Comparison of ENCODE assay signal across 2 cellular contexts in the genomic region with DNA sequence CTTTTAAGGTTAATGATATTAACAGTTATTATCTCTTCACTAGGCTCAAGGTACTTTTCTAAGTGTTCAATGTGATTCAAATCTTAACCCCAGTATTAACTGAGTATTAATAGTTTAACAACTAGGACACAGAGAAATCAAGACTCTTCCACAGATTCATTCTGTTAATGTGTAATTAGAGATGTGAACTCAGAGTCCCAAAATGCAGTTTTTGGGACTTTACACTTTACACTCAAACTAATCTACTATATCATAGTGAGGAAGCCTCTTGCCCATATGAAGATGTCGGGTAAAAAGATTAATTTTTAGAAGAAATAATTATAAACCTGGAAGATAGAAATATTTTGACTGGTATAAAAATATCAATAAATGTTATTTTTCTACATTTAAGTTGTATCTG.
TF ChIP-seq lines count a peak whose summit lies in the region.

No MANE protein-coding gene starts in this region.

TF ChIP-seq in liver, 16 proteins besides CTCF, POLR2A, EP300 and RAD21 (continued from another document):
- TF ChIP-seq, protein P1, sequence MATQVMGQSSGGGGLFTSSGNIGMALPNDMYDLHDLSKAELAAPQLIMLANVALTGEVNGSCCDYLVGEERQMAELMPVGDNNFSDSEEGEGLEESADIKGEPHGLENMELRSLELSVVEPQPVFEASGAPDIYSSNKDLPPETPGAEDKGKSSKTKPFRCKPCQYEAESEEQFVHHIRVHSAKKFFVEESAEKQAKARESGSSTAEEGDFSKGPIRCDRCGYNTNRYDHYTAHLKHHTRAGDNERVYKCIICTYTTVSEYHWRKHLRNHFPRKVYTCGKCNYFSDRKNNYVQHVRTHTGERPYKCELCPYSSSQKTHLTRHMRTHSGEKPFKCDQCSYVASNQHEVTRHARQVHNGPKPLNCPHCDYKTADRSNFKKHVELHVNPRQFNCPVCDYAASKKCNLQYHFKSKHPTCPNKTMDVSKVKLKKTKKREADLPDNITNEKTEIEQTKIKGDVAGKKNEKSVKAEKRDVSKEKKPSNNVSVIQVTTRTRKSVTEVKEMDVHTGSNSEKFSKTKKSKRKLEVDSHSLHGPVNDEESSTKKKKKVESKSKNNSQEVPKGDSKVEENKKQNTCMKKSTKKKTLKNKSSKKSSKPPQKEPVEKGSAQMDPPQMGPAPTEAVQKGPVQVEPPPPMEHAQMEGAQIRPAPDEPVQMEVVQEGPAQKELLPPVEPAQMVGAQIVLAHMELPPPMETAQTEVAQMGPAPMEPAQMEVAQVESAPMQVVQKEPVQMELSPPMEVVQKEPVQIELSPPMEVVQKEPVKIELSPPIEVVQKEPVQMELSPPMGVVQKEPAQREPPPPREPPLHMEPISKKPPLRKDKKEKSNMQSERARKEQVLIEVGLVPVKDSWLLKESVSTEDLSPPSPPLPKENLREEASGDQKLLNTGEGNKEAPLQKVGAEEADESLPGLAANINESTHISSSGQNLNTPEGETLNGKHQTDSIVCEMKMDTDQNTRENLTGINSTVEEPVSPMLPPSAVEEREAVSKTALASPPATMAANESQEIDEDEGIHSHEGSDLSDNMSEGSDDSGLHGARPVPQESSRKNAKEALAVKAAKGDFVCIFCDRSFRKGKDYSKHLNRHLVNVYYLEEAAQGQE (IDR thresholded peaks at IDR 0.05): no peak
- TF ChIP-seq YY1 (IDR thresholded peaks at IDR 0.05): peak; percentile 16
- TF ChIP-seq, protein P2, sequence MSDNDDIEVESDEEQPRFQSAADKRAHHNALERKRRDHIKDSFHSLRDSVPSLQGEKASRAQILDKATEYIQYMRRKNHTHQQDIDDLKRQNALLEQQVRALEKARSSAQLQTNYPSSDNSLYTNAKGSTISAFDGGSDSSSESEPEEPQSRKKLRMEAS (IDR thresholded peaks at IDR 0.05): no peak
- TF ChIP-seq SP1 (IDR thresholded peaks at IDR 0.05): peak; percentile 64
- TF ChIP-seq, protein P3, sequence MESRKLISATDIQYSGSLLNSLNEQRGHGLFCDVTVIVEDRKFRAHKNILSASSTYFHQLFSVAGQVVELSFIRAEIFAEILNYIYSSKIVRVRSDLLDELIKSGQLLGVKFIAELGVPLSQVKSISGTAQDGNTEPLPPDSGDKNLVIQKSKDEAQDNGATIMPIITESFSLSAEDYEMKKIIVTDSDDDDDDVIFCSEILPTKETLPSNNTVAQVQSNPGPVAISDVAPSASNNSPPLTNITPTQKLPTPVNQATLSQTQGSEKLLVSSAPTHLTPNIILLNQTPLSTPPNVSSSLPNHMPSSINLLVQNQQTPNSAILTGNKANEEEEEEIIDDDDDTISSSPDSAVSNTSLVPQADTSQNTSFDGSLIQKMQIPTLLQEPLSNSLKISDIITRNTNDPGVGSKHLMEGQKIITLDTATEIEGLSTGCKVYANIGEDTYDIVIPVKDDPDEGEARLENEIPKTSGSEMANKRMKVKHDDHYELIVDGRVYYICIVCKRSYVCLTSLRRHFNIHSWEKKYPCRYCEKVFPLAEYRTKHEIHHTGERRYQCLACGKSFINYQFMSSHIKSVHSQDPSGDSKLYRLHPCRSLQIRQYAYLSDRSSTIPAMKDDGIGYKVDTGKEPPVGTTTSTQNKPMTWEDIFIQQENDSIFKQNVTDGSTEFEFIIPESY (IDR thresholded peaks at IDR 0.05): no peak
- TF ChIP-seq HNF4A (conservative IDR thresholded peaks at IDR 0.05): peak; percentile 92 to 93
- peak; percentile 75 for TF ChIP-seq HNF4G (IDR thresholded peaks at IDR 0.05)
- TF ChIP-seq GABPA (IDR thresholded peaks at IDR 0.05 in 1 of 2, conservative IDR thresholded peaks at IDR 0.05 in 1 of 2): no peak
- TF ChIP-seq JUND (IDR thresholded peaks at IDR 0.05): peak in 1 of 2 donors; percentile 12
- no peak for TF ChIP-seq EGR1 (IDR thresholded peaks at IDR 0.05; ENCODE audit: low read depth in 2 of 2)
- TF ChIP-seq, protein P4, sequence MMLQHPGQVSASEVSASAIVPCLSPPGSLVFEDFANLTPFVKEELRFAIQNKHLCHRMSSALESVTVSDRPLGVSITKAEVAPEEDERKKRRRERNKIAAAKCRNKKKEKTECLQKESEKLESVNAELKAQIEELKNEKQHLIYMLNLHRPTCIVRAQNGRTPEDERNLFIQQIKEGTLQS (IDR thresholded peaks at IDR 0.05): no peak

TF ChIP-seq in HepG2, 621 proteins besides CTCF, POLR2A, EP300 and RAD21:
- TF ChIP-seq, protein P5, sequence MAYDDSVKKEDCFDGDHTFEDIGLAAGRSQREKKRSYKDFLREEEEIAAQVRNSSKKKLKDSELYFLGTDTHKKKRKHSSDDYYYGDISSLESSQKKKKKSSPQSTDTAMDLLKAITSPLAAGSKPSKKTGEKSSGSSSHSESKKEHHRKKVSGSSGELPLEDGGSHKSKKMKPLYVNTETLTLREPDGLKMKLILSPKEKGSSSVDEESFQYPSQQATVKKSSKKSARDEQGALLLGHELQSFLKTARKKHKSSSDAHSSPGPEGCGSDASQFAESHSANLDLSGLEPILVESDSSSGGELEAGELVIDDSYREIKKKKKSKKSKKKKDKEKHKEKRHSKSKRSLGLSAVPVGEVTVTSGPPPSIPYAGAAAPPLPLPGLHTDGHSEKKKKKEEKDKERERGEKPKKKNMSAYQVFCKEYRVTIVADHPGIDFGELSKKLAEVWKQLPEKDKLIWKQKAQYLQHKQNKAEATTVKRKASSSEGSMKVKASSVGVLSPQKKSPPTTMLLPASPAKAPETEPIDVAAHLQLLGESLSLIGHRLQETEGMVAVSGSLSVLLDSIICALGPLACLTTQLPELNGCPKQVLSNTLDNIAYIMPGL (CRISPR knock-in tag; IDR thresholded peaks at IDR 0.05; ENCODE audit: borderline replicate concordance in 1 of 2, low read depth in 1 of 2): no peak
- TF ChIP-seq NR3C1 (CRISPR knock-in tag; IDR thresholded peaks at IDR 0.05): no peak
- no peak for TF ChIP-seq ZNF839 (CRISPR knock-in tag; IDR thresholded peaks at IDR 0.05; ENCODE audit: borderline replicate concordance)
- no peak for TF ChIP-seq REPIN1 (CRISPR knock-in tag; IDR thresholded peaks at IDR 0.05; ENCODE audit: borderline replicate concordance, low read depth)
- TF ChIP-seq, protein P6, sequence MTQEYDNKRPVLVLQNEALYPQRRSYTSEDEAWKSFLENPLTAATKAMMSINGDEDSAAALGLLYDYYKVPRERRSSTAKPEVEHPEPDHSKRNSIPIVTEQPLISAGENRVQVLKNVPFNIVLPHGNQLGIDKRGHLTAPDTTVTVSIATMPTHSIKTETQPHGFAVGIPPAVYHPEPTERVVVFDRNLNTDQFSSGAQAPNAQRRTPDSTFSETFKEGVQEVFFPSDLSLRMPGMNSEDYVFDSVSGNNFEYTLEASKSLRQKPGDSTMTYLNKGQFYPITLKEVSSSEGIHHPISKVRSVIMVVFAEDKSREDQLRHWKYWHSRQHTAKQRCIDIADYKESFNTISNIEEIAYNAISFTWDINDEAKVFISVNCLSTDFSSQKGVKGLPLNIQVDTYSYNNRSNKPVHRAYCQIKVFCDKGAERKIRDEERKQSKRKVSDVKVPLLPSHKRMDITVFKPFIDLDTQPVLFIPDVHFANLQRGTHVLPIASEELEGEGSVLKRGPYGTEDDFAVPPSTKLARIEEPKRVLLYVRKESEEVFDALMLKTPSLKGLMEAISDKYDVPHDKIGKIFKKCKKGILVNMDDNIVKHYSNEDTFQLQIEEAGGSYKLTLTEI (CRISPR knock-in tag; conservative IDR thresholded peaks at IDR 0.05): no peak
- no peak for TF ChIP-seq ZNF367 (CRISPR knock-in tag; IDR thresholded peaks at IDR 0.05; ENCODE audit: borderline replicate concordance)
- no peak for TF ChIP-seq ZNF7 (CRISPR knock-in tag; IDR thresholded peaks at IDR 0.05)
- no peak for TF ChIP-seq ZSCAN9 (CRISPR knock-in tag; IDR thresholded peaks at IDR 0.05; ENCODE audit: borderline replicate concordance)
- TF ChIP-seq, protein P7, sequence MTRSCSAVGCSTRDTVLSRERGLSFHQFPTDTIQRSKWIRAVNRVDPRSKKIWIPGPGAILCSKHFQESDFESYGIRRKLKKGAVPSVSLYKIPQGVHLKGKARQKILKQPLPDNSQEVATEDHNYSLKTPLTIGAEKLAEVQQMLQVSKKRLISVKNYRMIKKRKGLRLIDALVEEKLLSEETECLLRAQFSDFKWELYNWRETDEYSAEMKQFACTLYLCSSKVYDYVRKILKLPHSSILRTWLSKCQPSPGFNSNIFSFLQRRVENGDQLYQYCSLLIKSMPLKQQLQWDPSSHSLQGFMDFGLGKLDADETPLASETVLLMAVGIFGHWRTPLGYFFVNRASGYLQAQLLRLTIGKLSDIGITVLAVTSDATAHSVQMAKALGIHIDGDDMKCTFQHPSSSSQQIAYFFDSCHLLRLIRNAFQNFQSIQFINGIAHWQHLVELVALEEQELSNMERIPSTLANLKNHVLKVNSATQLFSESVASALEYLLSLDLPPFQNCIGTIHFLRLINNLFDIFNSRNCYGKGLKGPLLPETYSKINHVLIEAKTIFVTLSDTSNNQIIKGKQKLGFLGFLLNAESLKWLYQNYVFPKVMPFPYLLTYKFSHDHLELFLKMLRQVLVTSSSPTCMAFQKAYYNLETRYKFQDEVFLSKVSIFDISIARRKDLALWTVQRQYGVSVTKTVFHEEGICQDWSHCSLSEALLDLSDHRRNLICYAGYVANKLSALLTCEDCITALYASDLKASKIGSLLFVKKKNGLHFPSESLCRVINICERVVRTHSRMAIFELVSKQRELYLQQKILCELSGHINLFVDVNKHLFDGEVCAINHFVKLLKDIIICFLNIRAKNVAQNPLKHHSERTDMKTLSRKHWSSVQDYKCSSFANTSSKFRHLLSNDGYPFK (CRISPR knock-in tag; IDR thresholded peaks at IDR 0.05; ENCODE audit: borderline replicate concordance): no peak
- no peak for TF ChIP-seq KDM5B (CRISPR knock-in tag; IDR thresholded peaks at IDR 0.05; ENCODE audit: borderline replicate concordance)
- TF ChIP-seq, protein P8, sequence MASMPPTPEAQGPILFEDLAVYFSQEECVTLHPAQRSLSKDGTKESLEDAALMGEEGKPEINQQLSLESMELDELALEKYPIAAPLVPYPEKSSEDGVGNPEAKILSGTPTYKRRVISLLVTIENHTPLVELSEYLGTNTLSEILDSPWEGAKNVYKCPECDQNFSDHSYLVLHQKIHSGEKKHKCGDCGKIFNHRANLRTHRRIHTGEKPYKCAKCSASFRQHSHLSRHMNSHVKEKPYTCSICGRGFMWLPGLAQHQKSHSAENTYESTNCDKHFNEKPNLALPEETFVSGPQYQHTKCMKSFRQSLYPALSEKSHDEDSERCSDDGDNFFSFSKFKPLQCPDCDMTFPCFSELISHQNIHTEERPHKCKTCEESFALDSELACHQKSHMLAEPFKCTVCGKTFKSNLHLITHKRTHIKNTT (CRISPR knock-in tag; IDR thresholded peaks at IDR 0.05): no peak
- TF ChIP-seq MAFK (conservative IDR thresholded peaks at IDR 0.05 in 1 of 2, IDR thresholded peaks at IDR 0.05 in 1 of 2; ENCODE audit: low read length in 2 of 2): no peak
- no peak for TF ChIP-seq SMARCC2 (IDR thresholded peaks at IDR 0.05)
- no peak for TF ChIP-seq ZNF615 (CRISPR knock-in tag; IDR thresholded peaks at IDR 0.05; ENCODE audit: borderline replicate concordance)
- no peak for TF ChIP-seq ZNF251 (CRISPR knock-in tag; IDR thresholded peaks at IDR 0.05)
- no peak for TF ChIP-seq AKAP8 (CRISPR knock-in tag; IDR thresholded peaks at IDR 0.05)
